8 cellular contexts compared by ENCODE assay signal in the genomic region with DNA sequence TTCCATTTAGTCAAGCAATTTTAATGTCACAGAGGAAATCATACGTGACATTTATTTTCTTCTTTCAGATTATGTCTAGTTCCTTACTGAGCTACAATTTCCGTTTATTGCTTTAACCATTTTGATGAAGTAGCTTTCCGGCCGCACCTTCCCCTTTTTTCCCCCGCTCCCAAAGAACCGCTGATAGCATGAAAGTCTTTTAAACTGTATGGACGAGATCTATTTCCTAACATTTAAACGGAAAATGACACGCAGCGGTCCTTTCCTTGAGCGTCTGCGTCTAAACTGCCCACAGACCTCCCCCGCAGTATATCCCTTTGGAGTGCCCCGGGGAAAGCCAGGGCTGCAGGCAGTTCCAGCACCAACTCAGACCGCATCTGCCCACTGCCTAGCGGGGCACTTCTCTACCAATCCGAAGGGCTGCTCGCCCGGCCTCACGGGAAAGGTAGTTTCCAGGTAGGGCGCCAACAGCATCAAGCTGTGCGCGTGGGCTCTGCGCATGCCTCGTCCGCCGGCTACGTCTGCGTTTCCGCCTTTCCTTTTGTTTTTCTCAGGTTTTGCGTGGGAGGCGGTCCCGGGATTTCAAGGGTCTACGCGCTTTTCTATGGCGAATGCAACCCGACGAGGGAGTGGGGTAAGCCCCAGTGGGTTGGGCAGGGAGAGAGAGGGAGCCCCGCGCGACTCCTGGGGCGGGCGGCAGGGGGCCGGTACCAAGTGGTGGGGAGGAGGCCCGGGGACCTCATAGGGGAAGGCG.
DNase-seq lines count a peak whose midpoint lies in the region; ATAC-seq lines count a peak whose summit lies in the region.

Gene ZNF33A, plus strand, starts transcription at position 526 of the 754 bp plus-strand sequence. CDS start 1,667 bp downstream, outside the sequence.

- DNase-seq in NCI-H2029 treated with DMSO at 0.1 percent for 48 hours (lab: John Stamatoyannopoulos, UW) (peak; percentile 69), T1000 (lab: John Stamatoyannopoulos, UW) (peak; percentile 89), astrocyte of the hippocampus (ENCODE audit: low read depth, low spot score) (peak; percentile 97), hippocampal formation (lab: John Stamatoyannopoulos, UW) (peak; percentile 90 to 93), retina (peak; percentile 91), AG08396 (ENCODE audit: low spot score) (no peak)

- peak; percentile 84 for ATAC-seq in GM18508 (IDR thresholded peaks at IDR 0.05; ENCODE audit: insufficient read depth, unreplicated experiment)
- ATAC-seq in HG03025 (IDR thresholded peaks at IDR 0.05; ENCODE audit: low FRiP score, unreplicated experiment), result peak; percentile 91
